In the genomic region with DNA sequence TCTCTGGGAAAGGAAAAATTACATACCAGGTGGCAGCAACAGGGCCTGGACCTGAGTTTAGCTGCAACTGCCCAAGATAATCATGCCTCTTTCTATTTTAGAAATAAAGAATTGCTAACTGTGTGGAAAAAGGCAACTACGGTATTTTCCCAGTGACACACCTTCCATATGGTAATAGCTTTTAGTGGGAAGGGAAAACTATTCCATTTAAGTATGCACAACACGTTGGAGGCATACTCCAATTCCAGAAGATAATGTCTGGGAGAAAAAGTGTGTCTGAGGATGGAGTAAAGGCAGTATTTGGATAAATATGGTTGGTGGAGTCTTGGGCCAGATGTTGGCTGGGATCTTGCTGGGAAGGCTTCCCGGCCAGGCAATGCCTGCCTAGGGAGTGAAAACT, we compare ENCODE assay signal across 11 cellular contexts. TPM values are rescaled to one million over a fixed set of nuclear protein-coding genes. Genes with fewer than 3 reads are reported as not detected.
DNase-seq lines count a peak whose midpoint lies in the region; ATAC-seq and TF ChIP-seq lines count a peak whose summit lies in the region.
"Had no signal": no experiment of that assay in that cellular context is flagged by ENCODE, and none has a peak within 500 bp of the region (broad histone marks: within the 10 kb centered on the region; RNA-seq: fewer than 3 reads in every experiment).

No MANE protein-coding gene starts in this region.

- H3K27ac ChIP-seq in RWPE2 (ENCODE audit: poor library complexity, severe bottlenecking) (peak overlapping the region; percentile 58), smooth muscle cell (ENCODE audit: low read depth) (peak overlapping the region; percentile 89)

- 69% methylated on average over 3 of the region's 3 CpGs for WGBS in smooth muscle cell (ENCODE audit: low lambda C conversion rate)

- TF ChIP-seq CTCF in BJ (IDR thresholded peaks at IDR 0.05; ENCODE audit: insufficient read depth, low read depth, low read length): no peak
- no peak for TF ChIP-seq CTCF in RWPE2 (IDR thresholded peaks at IDR 0.05; ENCODE audit: poor library complexity, severe bottlenecking)
- TF ChIP-seq CTCF in fibroblast of the aortic adventitia (IDR thresholded peaks at IDR 0.05; ENCODE audit: insufficient read depth, low read length): no peak
- no peak for TF ChIP-seq CTCF in smooth muscle cell (IDR thresholded peaks at IDR 0.05; ENCODE audit: borderline replicate concordance, insufficient read depth, poor library complexity, severe bottlenecking)

- H3K27me3 ChIP-seq in BJ (ENCODE audit: control insufficient read depth, insufficient read depth, low read length) (no peaks in the 10 kb centered on the region), RWPE2 (ENCODE audit: insufficient read depth, poor library complexity, severe bottlenecking) (no peaks in the 10 kb centered on the region), smooth muscle cell (ENCODE audit: low read depth) (no peaks in the 10 kb centered on the region)

- H3K9me3 ChIP-seq in RWPE2 (ENCODE audit: severe bottlenecking): no peaks in the 10 kb centered on the region
- H3K9me3 ChIP-seq in smooth muscle cell (replicated peaks; ENCODE audit: low read depth): no peaks in the 10 kb centered on the region

- H3F3A ChIP-seq in smooth muscle cell (ENCODE audit: low read depth): peaks cover 9% of the 10 kb centered on the region

- POLR2A ChIA-PET in BJ (lab: Charles Lee): interaction anchor here (0.7 kb wide), 1 partner anchor 573 kb away, joined by 5 read pairs; no protein-coding TSS in a partner anchor

- peaks cover 44% of the 10 kb centered on the region for H3K4me1 ChIP-seq in RWPE2 (ENCODE audit: insufficient read depth, poor library complexity, severe bottlenecking)
- H3K4me1 ChIP-seq in smooth muscle cell (ENCODE audit: low read depth): peaks cover 8% of the 10 kb centered on the region

- peak overlapping the region; percentile 44 for H3K9ac ChIP-seq in smooth muscle cell (ENCODE audit: low read depth)

- CTCF ChIA-PET in BJ (lab: Yijun Ruan, JAX): interaction anchor here (0.6 to 1.3 kb wide), 4 partner anchors 9 to 41 kb away, joined by 3 to 4 read pairs (median 3); partner anchors contain the start of gene SH3PXD2B

- ATAC-seq in RWPE2 (ENCODE audit: low read depth): no peak
- no peak for ATAC-seq in GM18873 (IDR thresholded peaks at IDR 0.05; ENCODE audit: low FRiP score, unreplicated experiment)
- no peak for ATAC-seq in HG02588 (IDR thresholded peaks at IDR 0.05; ENCODE audit: unreplicated experiment)

- DNase-seq in BJ (ENCODE audit: low read depth): peak; percentile 26
- no peak for DNase-seq in RWPE2 (ENCODE audit: low spot score)
- peak; percentile 66 for DNase-seq in fibroblast of the aortic adventitia (ENCODE audit: low read depth)
- DNase-seq in smooth muscle cell (lab: John Stamatoyannopoulos, UW; ENCODE audit: unreplicated experiment): no peak
- no peak for DNase-seq in HUDEP-2 (lab: John Stamatoyannopoulos, UW; ENCODE audit: unreplicated experiment in 76 of 76)
- DNase-seq in NCI-H69 (lab: John Stamatoyannopoulos, UW): no peak
- DNase-seq: activated T-cell treated with anti-CD3 and anti-CD28 coated beads for 4 hours; CD8-positive, alpha-beta memory T cell; NCI-H2227 treated with DMSO at 0.1 percent for 48 hours had no signal

- H3K36me3 ChIP-seq in BJ (ENCODE audit: control insufficient read depth, insufficient read depth, low read length) (0 out of 2 replicates have a peak, but pooled peaks cover 1% of the 10 kb centered on the region), RWPE2 (ENCODE audit: low read depth) (peaks cover 19% of the 10 kb centered on the region; the same call in 1 of the 2 replicates), smooth muscle cell (ENCODE audit: low read depth) (no peaks in the 10 kb centered on the region)

- H4K20me1 ChIP-seq in smooth muscle cell (ENCODE audit: low read depth): peaks cover 38% of the 10 kb centered on the region

- H3K79me2 ChIP-seq in smooth muscle cell (ENCODE audit: low read depth): no peaks in the 10 kb centered on the region

- no peak overlapping the region for H3K4me2 ChIP-seq in smooth muscle cell

- H2AFZ ChIP-seq in smooth muscle cell (ENCODE audit: low read depth): no peak overlapping the region

- no peak overlapping the region for H3K4me3 ChIP-seq in BJ (ENCODE audit: low read depth, low read length)
- no peak overlapping the region for H3K4me3 ChIP-seq in RWPE2 (ENCODE audit: severe bottlenecking)
- no peak overlapping the region for H3K4me3 ChIP-seq in fibroblast of the aortic adventitia (ENCODE audit: low read depth, low read length)
- no peak overlapping the region for H3K4me3 ChIP-seq in smooth muscle cell

RNA-seq across cellular contexts. Expression of gene SH3PXD2B, which starts 40.7 kb away (rescaled TPM):
- 11.6 and 15.5 TPM in 2 replicates for polyA plus RNA-seq in BJ (2011; rRNA removed)
- polyA minus RNA-seq in BJ (2011; rRNA and poly(A)+ RNA removed): 14.1 and 15.0 TPM in 2 replicates
- total RNA-seq in fibroblast of the aortic adventitia (ENCODE audit: low replicate concordance): 25.3 and 46.7 TPM in 2 replicates
- total RNA-seq in smooth muscle cell: 36.5 and 36.7 TPM in 2 replicates
- 39.4 and 43.7 TPM in 2 replicates for polyA plus RNA-seq in smooth muscle cell
- polyA plus RNA-seq: CD8-positive, alpha-beta memory T cell had no signal

Comparison
In these comparisons a context has a peak if more than half of its experiments do, and no peak if none do; other contexts are left out.
1. DNase-seq: peak in BJ (single experiment) and fibroblast of the aortic adventitia (single experiment); none in RWPE2 (single experiment), smooth muscle cell (single experiment), HUDEP-2 (0 of 76) and NCI-H69 (single experiment).